In genomic region chr6:148807784-148808183, GRCh38 we compare ENCODE assay signal across 35 cellular contexts.
"Had no signal": no experiment of that assay in that cellular context is flagged by ENCODE, and none has a peak within 500 bp of the region (broad histone marks: within the 10 kb centered on the region; RNA-seq: fewer than 3 reads in every experiment).

No MANE protein-coding gene starts in this region.

- H3K36me3 Mint-ChIP-seq: activated CD4-positive, alpha-beta memory T cell treated with anti-CD3 and anti-CD28 coated beads for 36 hours; activated naive CD4-positive, alpha-beta T cell treated with anti-CD3 and anti-CD28 coated beads, Interleukin-2, amount 10 ng/mL, durations not matched to agents 7 days and 5 days; activated naive CD8-positive, alpha-beta T cell; T-cell had no signal

- H3K9me3 Mint-ChIP-seq: activated B cell treated with CpG ODN at 0.5 μM for 24 hours; activated CD4-positive, alpha-beta memory T cell treated with anti-CD3 and anti-CD28 coated beads for 36 hours; activated naive CD4-positive, alpha-beta T cell treated with anti-CD3 and anti-CD28 coated beads, Interleukin-2, amount 10 ng/mL, durations not matched to agents 7 days and 5 days; activated T-cell treated with anti-CD3 and anti-CD28 coated beads, Interleukin-2, amount 50 U/mL, for 4 hours; activated T-helper 1 cell treated with anti-CD3 and anti-CD28 coated beads, Interleukin-12 subunit alpha, Interleukin-12 subunit beta, Interleukin-2, Interleukin-4 antibody, amounts not matched to agents 30 ng/mL and 10 ng/mL and 1 ng/mL, durations not matched to agents 14 hours and 24 hours and 36 hours; T-cell had no signal

- H3K4me1 Mint-ChIP-seq: activated naive CD4-positive, alpha-beta T cell treated with anti-CD3 and anti-CD28 coated beads, Interleukin-2, amount 10 ng/mL, durations not matched to agents 7 days and 5 days had no signal

- ATAC-seq: activated naive CD8-positive, alpha-beta T cell treated with anti-CD3 and anti-CD28 coated beads, Interleukin-2, amount 50 U/mL, for 24 hours; activated T-cell treated with anti-CD3 and anti-CD28 coated beads, Interleukin-2, amount 50 U/mL, for 4 hours; Panc1; Right ventricle myocardium inferior; SK-N-SH treated with all-trans-retinoic acid at 6 μM for 48 hours; T-cell had no signal

- H3K27ac Mint-ChIP-seq: activated B cell treated with CpG ODN at 0.5 μM for 24 hours; activated CD4-positive, alpha-beta memory T cell treated with anti-CD3 and anti-CD28 coated beads for 36 hours; activated naive CD4-positive, alpha-beta T cell treated with anti-CD3 and anti-CD28 coated beads, Interleukin-2, amount 10 ng/mL, durations not matched to agents 7 days and 5 days; activated naive CD8-positive, alpha-beta T cell; activated naive CD8-positive, alpha-beta T cell treated with anti-CD3 and anti-CD28 coated beads, Interleukin-2, amount 50 U/mL, for 24 hours; activated T-helper 1 cell treated with anti-CD3 and anti-CD28 coated beads, Interleukin-12 subunit alpha, Interleukin-12 subunit beta, Interleukin-2, Interleukin-4 antibody, amounts not matched to agents 30 ng/mL and 10 ng/mL and 1 ng/mL, durations not matched to agents 14 hours and 24 hours and 36 hours; T-cell had no signal

- H3K27me3 Mint-ChIP-seq: activated B cell treated with CpG ODN at 0.5 μM for 24 hours; activated CD4-positive, alpha-beta memory T cell treated with anti-CD3 and anti-CD28 coated beads for 36 hours; activated naive CD8-positive, alpha-beta T cell had no signal

- DNase-seq: activated B cell treated with CpG ODN at 0.5 μM for 24 hours; activated CD4-positive, alpha-beta memory T cell treated with anti-CD3 and anti-CD28 coated beads for 36 hours; activated CD4-positive, alpha-beta T cell treated with anti-CD3 and anti-CD28 coated beads for 4 hours; activated CD4-positive, alpha-beta T cell treated with anti-CD3 and anti-CD28 coated beads, Interleukin-2, amount 50 U/mL, for 1 hour; activated CD4-positive, CD25-positive, alpha-beta regulatory T cell treated with anti-CD3 and anti-CD28 coated beads, Interleukin-2, amount 50 U/mL, for 72 hours; activated CD8-positive, alpha-beta memory T cell treated with anti-CD3 and anti-CD28 coated beads, Interleukin-2, amount 50 U/mL, for 4 hours; activated effector memory CD4-positive, alpha-beta T cell treated with Interleukin-2 at 50 U/mL for 16 hours; activated naive CD4-positive, alpha-beta T cell treated with anti-CD3 and anti-CD28 coated beads, Interleukin-2, amount 10 ng/mL, durations not matched to agents 7 days and 5 days; activated naive CD8-positive, alpha-beta T cell treated with anti-CD3 and anti-CD28 coated beads, Interleukin-2, amount 50 U/mL, for 24 hours; activated T-cell treated with anti-CD3 and anti-CD28 coated beads for 4 hours; activated T-cell treated with anti-CD3 and anti-CD28 coated beads, Interleukin-2, amount 50 U/mL, for 4 hours; aorta; brain microvascular endothelial cell; central memory CD4-positive, alpha-beta T cell; Karpas-422; MG63; NCI-H1048; NCI-H1105 treated with DMSO at 0.1 percent for 48 hours; NCI-H1436; NCI-H1694; NCI-H1930; NCI-H2081 treated with DMSO at 0.1 percent for 48 hours; NCI-H226; NCI-H446 treated with DMSO at 0.1 percent for 48 hours; NCI-H524; SIG-M5; T-cell; T-helper 2 cell; T-helper 9 cell had no signal

- H3K4me3 Mint-ChIP-seq: activated B cell treated with CpG ODN at 0.5 μM for 24 hours; activated CD4-positive, alpha-beta memory T cell treated with anti-CD3 and anti-CD28 coated beads for 36 hours; activated naive CD4-positive, alpha-beta T cell treated with anti-CD3 and anti-CD28 coated beads, Interleukin-2, amount 10 ng/mL, durations not matched to agents 7 days and 5 days; activated naive CD8-positive, alpha-beta T cell; activated naive CD8-positive, alpha-beta T cell treated with anti-CD3 and anti-CD28 coated beads, Interleukin-2, amount 50 U/mL, for 24 hours; activated T-cell treated with anti-CD3 and anti-CD28 coated beads, Interleukin-2, amount 50 U/mL, for 4 hours; activated T-helper 1 cell treated with anti-CD3 and anti-CD28 coated beads, Interleukin-12 subunit alpha, Interleukin-12 subunit beta, Interleukin-2, Interleukin-4 antibody, amounts not matched to agents 30 ng/mL and 10 ng/mL and 1 ng/mL, durations not matched to agents 14 hours and 24 hours and 36 hours; T-cell had no signal

- H3K27ac ChIP-seq: brain microvascular endothelial cell, VCaP had no signal
